8 cellular contexts compared by ENCODE assay signal in the genomic region with DNA sequence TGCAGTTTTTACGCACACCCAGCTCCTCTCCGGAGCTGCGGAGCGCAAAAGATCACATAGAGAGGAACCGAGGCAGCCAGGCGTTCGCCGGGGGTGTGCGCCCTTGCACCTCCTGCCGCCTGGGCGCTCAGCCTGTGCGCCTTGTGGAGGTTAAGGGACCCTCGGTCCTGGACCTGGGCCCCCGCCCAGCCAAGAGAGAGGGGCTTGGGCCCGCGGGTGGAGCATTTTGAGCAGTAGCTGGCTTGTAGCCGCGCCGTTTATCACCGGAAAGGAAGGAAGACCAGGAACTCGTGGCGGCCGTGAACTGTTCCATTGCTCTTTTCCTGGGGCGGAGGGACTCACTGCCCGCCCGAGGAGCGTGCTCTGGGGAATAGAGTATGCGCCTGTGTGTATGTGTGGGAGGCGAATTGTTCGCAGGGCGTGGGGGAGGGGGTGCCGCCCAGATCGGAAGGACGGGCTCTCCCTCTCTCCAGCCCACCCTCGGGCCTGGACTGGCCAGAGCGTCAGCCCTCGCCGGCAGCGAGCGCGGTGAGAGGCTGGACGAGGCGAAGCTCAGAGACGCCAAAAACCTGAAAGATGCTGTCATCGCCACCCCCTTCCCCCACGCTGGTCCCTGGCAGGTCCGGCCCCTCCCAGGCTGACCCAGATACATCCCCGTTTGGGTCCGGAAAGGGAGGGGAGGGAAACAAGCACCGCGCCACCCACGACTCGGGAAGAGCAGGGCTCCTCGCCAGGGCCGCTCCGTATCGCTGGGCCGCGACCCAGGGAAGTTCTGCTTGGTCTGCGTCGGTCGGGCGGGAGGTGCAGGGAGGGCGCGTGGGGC. TPM values are rescaled to one million over a fixed set of nuclear protein-coding genes. Genes with fewer than 3 reads are reported as not detected.
DNase-seq lines count a peak whose midpoint lies in the region; ATAC-seq lines count a peak whose summit lies in the region.

No MANE protein-coding gene starts in this region.

- ATAC-seq in esophagus mucosa: peak; percentile 31
- ATAC-seq in activated CD4-positive, CD25-positive, alpha-beta regulatory T cell treated with anti-CD3 and anti-CD28 coated beads, Interleukin-2, amount 50 U/mL, for 24 hours: no peak
- ATAC-seq in GM18907 (IDR thresholded peaks at IDR 0.05; ENCODE audit: unreplicated experiment): no peak

- DNase-seq in AG08396 (ENCODE audit: low spot score) (peak; percentile 55), NCI-H1105 (lab: John Stamatoyannopoulos, UW) (peak; percentile 20), HuH-7.5 (ENCODE audit: low spot score) (no peak)
- DNase-seq in effector memory CD4-positive, alpha-beta T cell: no peak

- H3K27ac ChIP-seq in muscle layer of duodenum (ENCODE audit: low read length): no peak overlapping the region
- no peak overlapping the region for H3K27ac ChIP-seq in effector memory CD4-positive, alpha-beta T cell (ENCODE audit: insufficient read depth, low read length, poor library complexity, severe bottlenecking)

- no peaks in the 10 kb centered on the region for H3K9me3 ChIP-seq in muscle layer of duodenum (ENCODE audit: control insufficient read depth in 1 of 2, low read length in 2 of 2)
- H3K9me3 ChIP-seq in effector memory CD4-positive, alpha-beta T cell (ENCODE audit: control insufficient read depth, low read length): no peaks in the 10 kb centered on the region

- peaks cover 0 to 22% of the 10 kb centered on the region in 2 donors for H3K4me1 ChIP-seq in muscle layer of duodenum (ENCODE audit: control insufficient read depth in 1 of 2, insufficient read depth in 2 of 2, low read length in 2 of 2)
- H3K4me1 ChIP-seq in effector memory CD4-positive, alpha-beta T cell (ENCODE audit: control insufficient read depth, insufficient read depth, low read length, poor library complexity, severe bottlenecking): no peaks in the 10 kb centered on the region

- no peaks in the 10 kb centered on the region for H3K36me3 ChIP-seq in muscle layer of duodenum (ENCODE audit: control insufficient read depth in 1 of 2, insufficient read depth in 2 of 2, low read length in 2 of 2)
- no peaks in the 10 kb centered on the region for H3K36me3 ChIP-seq in effector memory CD4-positive, alpha-beta T cell (ENCODE audit: control insufficient read depth, insufficient read depth, low read length)

- peak overlapping the region; percentile 51 to 79 for H3K4me3 ChIP-seq in muscle layer of duodenum (ENCODE audit: low read depth in 1 of 2, low read length in 2 of 2)
- no peak overlapping the region for H3K4me3 ChIP-seq in effector memory CD4-positive, alpha-beta T cell (ENCODE audit: insufficient read depth, low read depth, low read length, poor library complexity, severe bottlenecking)

- H3K27me3 ChIP-seq in muscle layer of duodenum (ENCODE audit: low read depth, low read length): peaks cover 35% of the 10 kb centered on the region
- peaks cover 4% of the 10 kb centered on the region for H3K27me3 ChIP-seq in effector memory CD4-positive, alpha-beta T cell (replicated peaks; ENCODE audit: control insufficient read depth, insufficient read depth, low read length, poor library complexity, severe bottlenecking)

RNA-seq across cellular contexts. Expression of a gene that starts 1.2 kb away (rescaled TPM):
- total RNA-seq in esophagus mucosa: not detected

Comparison
In these comparisons a context has a peak if more than half of its experiments do, and no peak if none do; other contexts are left out.
1. DNase-seq: peak in AG08396 (single experiment) and NCI-H1105 (single experiment); none in HuH-7.5 (single experiment) and effector memory CD4-positive, alpha-beta T cell (0 of 3).